Comparison of ENCODE assay signal across 1 cellular context in genomic region chr6:43490523-43490939, GRCh38.
TF ChIP-seq lines count a peak whose summit lies in the region.

No MANE protein-coding gene starts in this region.

TF ChIP-seq in HepG2, 621 proteins besides CTCF, POLR2A, EP300 and RAD21 (continued from another document and continues in another):
- TF ChIP-seq ZNF484 (CRISPR knock-in tag; IDR thresholded peaks at IDR 0.05; ENCODE audit: borderline replicate concordance, low read depth) (no peak; the same call in 1 of the 2 replicates), ZSCAN21 (CRISPR knock-in tag; IDR thresholded peaks at IDR 0.05; ENCODE audit: borderline replicate concordance) (0 out of 2 replicates have a peak, but pooled peaks have one; percentile 63), ZNF510 (CRISPR knock-in tag; IDR thresholded peaks at IDR 0.05; ENCODE audit: low read depth) (no peak), XRCC5 (optimal IDR thresholded peaks at IDR 0.05; ENCODE audit: low read length) (peak; percentile 82), SNAPC5 (CRISPR knock-in tag; IDR thresholded peaks at IDR 0.05; ENCODE audit: borderline replicate concordance) (no peak), SMAD1 (CRISPR knock-in tag; IDR thresholded peaks at IDR 0.05; ENCODE audit: borderline replicate concordance, low read depth) (no peak), ZNF879 (CRISPR knock-in tag; IDR thresholded peaks at IDR 0.05) (no peak), IKZF4 (CRISPR knock-in tag; IDR thresholded peaks at IDR 0.05; ENCODE audit: borderline replicate concordance, low read depth, not compliant biosample characterization) (no peak), ELK4 (CRISPR knock-in tag; IDR thresholded peaks at IDR 0.05; ENCODE audit: borderline replicate concordance) (no peak), CBX1 (IDR thresholded peaks at IDR 0.05; ENCODE audit: low read depth) (peak; percentile 83), ZNF710 (CRISPR knock-in tag; IDR thresholded peaks at IDR 0.05; ENCODE audit: borderline replicate concordance) (no peak), RNF2 (conservative IDR thresholded peaks at IDR 0.05; ENCODE audit: low read depth) (no peak), JDP2 (CRISPR knock-in tag; IDR thresholded peaks at IDR 0.05; ENCODE audit: borderline replicate concordance) (no peak), NCOA2 (CRISPR knock-in tag; IDR thresholded peaks at IDR 0.05) (peak; percentile 77), REL (CRISPR knock-in tag; conservative IDR thresholded peaks at IDR 0.05) (no peak), ZBTB49 (CRISPR knock-in tag; IDR thresholded peaks at IDR 0.05; ENCODE audit: borderline replicate concordance) (no peak), GPN1 (CRISPR knock-in tag; IDR thresholded peaks at IDR 0.05; ENCODE audit: borderline replicate concordance) (no peak), ATF7-NPFF (CRISPR knock-in tag; IDR thresholded peaks at IDR 0.05; ENCODE audit: low read depth) (0 out of 2 replicates have a peak, but pooled peaks have one; percentile 65), NR2F6 (IDR thresholded peaks at IDR 0.05) (peak; percentile 77), NR2F6 (CRISPR knock-in tag; IDR thresholded peaks at IDR 0.05) (peak; percentile 87), ZNF30 (CRISPR knock-in tag; IDR thresholded peaks at IDR 0.05) (peak; percentile 54; the same call in 1 of the 2 replicates), JARID2 (CRISPR knock-in tag; IDR thresholded peaks at IDR 0.05; ENCODE audit: insufficient replicate concordance) (no peak), ZBTB46 (CRISPR knock-in tag; IDR thresholded peaks at IDR 0.05; ENCODE audit: borderline replicate concordance) (no peak), NFE2 (CRISPR knock-in tag; IDR thresholded peaks at IDR 0.05) (no peak), NR2C2 (CRISPR knock-in tag; IDR thresholded peaks at IDR 0.05; ENCODE audit: borderline replicate concordance) (no peak; the same call in 1 of the 2 replicates), ZNF850 (CRISPR knock-in tag; conservative IDR thresholded peaks at IDR 0.05) (no peak), CC2D1A (CRISPR knock-in tag; IDR thresholded peaks at IDR 0.05) (no peak), MYPOP (CRISPR knock-in tag; IDR thresholded peaks at IDR 0.05) (no peak), NPAS2 (CRISPR knock-in tag; IDR thresholded peaks at IDR 0.05; ENCODE audit: borderline replicate concordance) (no peak), HMGXB3 (CRISPR knock-in tag; IDR thresholded peaks at IDR 0.05; ENCODE audit: borderline replicate concordance) (no peak), TOPORS (CRISPR knock-in tag; IDR thresholded peaks at IDR 0.05) (no peak), ASH2L (IDR thresholded peaks at IDR 0.05; ENCODE audit: insufficient read length, low read depth, low read length) (no peak), YEATS4 (CRISPR knock-in tag; IDR thresholded peaks at IDR 0.05; ENCODE audit: borderline replicate concordance) (no peak), NFKBIZ (CRISPR knock-in tag; IDR thresholded peaks at IDR 0.05) (peak; percentile 85; the same call in 1 of the 2 replicates), ZNF263 (CRISPR knock-in tag; IDR thresholded peaks at IDR 0.05) (0 out of 2 replicates have a peak, but pooled peaks have one; percentile 60), ZNF558 (CRISPR knock-in tag; IDR thresholded peaks at IDR 0.05; ENCODE audit: borderline replicate concordance) (no peak), SP1 (IDR thresholded peaks at IDR 0.05) (no peak), SP1 (CRISPR knock-in tag; IDR thresholded peaks at IDR 0.05) (no peak), FOSL1 (CRISPR knock-in tag; IDR thresholded peaks at IDR 0.05; ENCODE audit: borderline replicate concordance) (no peak), KLF13 (CRISPR knock-in tag; IDR thresholded peaks at IDR 0.05) (no peak), NFE2L1 (CRISPR knock-in tag; IDR thresholded peaks at IDR 0.05; ENCODE audit: borderline replicate concordance) (no peak), BRCA1 (CRISPR knock-in tag; IDR thresholded peaks at IDR 0.05) (no peak), RFX1 (IDR thresholded peaks at IDR 0.05) (no peak), PREB (CRISPR knock-in tag; IDR thresholded peaks at IDR 0.05) (no peak), HOXA3 (CRISPR knock-in tag; IDR thresholded peaks at IDR 0.05) (peak; percentile 86), NCOA5 (CRISPR knock-in tag; IDR thresholded peaks at IDR 0.05) (no peak), POLR2AphosphoS2 (IDR thresholded peaks at IDR 0.05; ENCODE audit: low read depth, low read length) (no peak), ZNF343 (CRISPR knock-in tag; IDR thresholded peaks at IDR 0.05) (no peak), ZMYM4 (CRISPR knock-in tag; IDR thresholded peaks at IDR 0.05) (no peak), ZNF770 (CRISPR knock-in tag; IDR thresholded peaks at IDR 0.05) (no peak), U2AF2 (IDR thresholded peaks at IDR 0.05; ENCODE audit: low read depth, low read length) (no peak), ZNF761 (CRISPR knock-in tag; conservative IDR thresholded peaks at IDR 0.05) (no peak), ZSCAN30 (CRISPR knock-in tag; IDR thresholded peaks at IDR 0.05) (no peak), ZNF567 (CRISPR knock-in tag; IDR thresholded peaks at IDR 0.05; ENCODE audit: borderline replicate concordance) (peak; percentile 89; the same call in 1 of the 2 replicates), HNRNPK (IDR thresholded peaks at IDR 0.05; ENCODE audit: low read depth, low read length, poor library complexity, severe bottlenecking) (no peak), PTBP1 (IDR thresholded peaks at IDR 0.05; ENCODE audit: low read depth, low read length, poor library complexity, severe bottlenecking) (no peak), HMG20B (CRISPR knock-in tag; conservative IDR thresholded peaks at IDR 0.05) (no peak), ZNF724P (CRISPR knock-in tag; IDR thresholded peaks at IDR 0.05; ENCODE audit: borderline replicate concordance) (no peak), FLYWCH1 (CRISPR knock-in tag; IDR thresholded peaks at IDR 0.05) (peak; percentile 58; the same call in 1 of the 2 replicates), NFRKB (IDR thresholded peaks at IDR 0.05) (no peak)
